ENCODE assay signal across 8 cellular contexts in genomic region chr12:24596768-24597388, GRCh38.
A peak's percentile ranks its signal among the peaks of the same experiment; 100 is the strongest.
DNase-seq lines count a peak whose midpoint lies in the region; ATAC-seq and TF ChIP-seq lines count a peak whose summit lies in the region.

No MANE protein-coding gene starts in this region.

- H3K4me3 ChIP-seq in right atrium auricular region (no peak overlapping the region), cardiac fibroblast (replicated peaks in 1 of 2; ENCODE audit: low read depth in 2 of 2, low read length in 2 of 2) (no peak overlapping the region)

- no peaks in the 10 kb centered on the region for H3K27me3 ChIP-seq in right atrium auricular region

- H3K4me3 Mint-ChIP-seq in mesothelial cell of epicardium = no peak overlapping the region

- peak; percentile 48 to 75 for TF ChIP-seq CTCF in right atrium auricular region (IDR thresholded peaks at IDR 0.05)
- peak; percentile 65 for TF ChIP-seq CTCF in cardiac fibroblast (IDR thresholded peaks at IDR 0.05; ENCODE audit: low read depth, low read length)
- peak; percentile 76 for TF ChIP-seq CTCF in mesothelial cell of epicardium (IDR thresholded peaks at IDR 0.05; ENCODE audit: unreplicated experiment)

- no peak for DNase-seq in right atrium auricular region (ENCODE audit: low spot score)
- DNase-seq in left ventricle myocardium superior = no peak
- DNase-seq in NCI-H345 treated with DMSO at 0.1 percent for 48 hours (lab: John Stamatoyannopoulos, UW; ENCODE audit: unreplicated experiment) = peak; percentile 30
- peak; percentile 67 to 73 for DNase-seq in cardiac fibroblast (ENCODE audit: low read depth in 2 of 2)
- no peak for DNase-seq in mesothelial cell of epicardium (ENCODE audit: low spot score in 2 of 2, unreplicated experiment in 2 of 2)
- DNase-seq in islet precursor cell = no peak
- DNase-seq in activated CD8-positive, alpha-beta memory T cell treated with anti-CD3 and anti-CD28 coated beads, Interleukin-2, amount 50 U/mL, for 4 hours = no peak

- peaks cover 3% of the 10 kb centered on the region for H3K27me3 Mint-ChIP-seq in mesothelial cell of epicardium (ENCODE audit: low read depth)

- intact Hi-C loops in left ventricle myocardium superior (cut with micrococcal nuclease) = no loop called here

- no peaks in the 10 kb centered on the region for H3K36me3 ChIP-seq in right atrium auricular region

- H3K9me3 Mint-ChIP-seq in mesothelial cell of epicardium = no peaks in the 10 kb centered on the region

- no peaks in the 10 kb centered on the region for H3K4me1 ChIP-seq in right atrium auricular region

- ATAC-seq in left ventricle myocardium superior = no peak
- ATAC-seq in HG02759 (IDR thresholded peaks at IDR 0.05; ENCODE audit: unreplicated experiment) = no peak

- no peak overlapping the region for H3K27ac ChIP-seq in right atrium auricular region

- H3K9me3 ChIP-seq in right atrium auricular region = no peaks in the 10 kb centered on the region

- no peaks in the 10 kb centered on the region for H3K36me3 Mint-ChIP-seq in mesothelial cell of epicardium

- peaks cover 5% of the 10 kb centered on the region for H3K4me1 Mint-ChIP-seq in mesothelial cell of epicardium

- no peak overlapping the region for H3K27ac Mint-ChIP-seq in mesothelial cell of epicardium

Comparison
In these comparisons a context has a peak if more than half of its experiments do, and no peak if none do; other contexts are left out.
1. DNase-seq: peak in NCI-H345 treated with DMSO at 0.1 percent for 48 hours (single experiment) and cardiac fibroblast (2 of 2); none in right atrium auricular region (single experiment), left ventricle myocardium superior (single experiment), mesothelial cell of epicardium (0 of 2), islet precursor cell (single experiment) and activated CD8-positive, alpha-beta memory T cell treated with anti-CD3 and anti-CD28 coated beads, Interleukin-2, amount 50 U/mL, for 4 hours (single experiment).
2. Peak in every context shown above with its lines, with median percentiles within 50 percentile points of each other: CTCF ChIP-seq.